9 cellular contexts compared by ENCODE assay signal in genomic region chr12:54215990-54216579, GRCh38. TPM values are rescaled to one million over a fixed set of nuclear protein-coding genes. Genes with fewer than 3 reads are reported as not detected.
A peak's percentile ranks its signal among the peaks of the same experiment; 100 is the strongest.
DNase-seq lines count a peak whose midpoint lies in the region; ATAC-seq and TF ChIP-seq lines count a peak whose summit lies in the region.
"Had no signal": no experiment of that assay in that cellular context is flagged by ENCODE, and none has a peak within 500 bp of the region (broad histone marks: within the 10 kb centered on the region; RNA-seq: fewer than 3 reads in every experiment).

No MANE protein-coding gene starts in this region.

- intact Hi-C loops in mammary epithelial cell (cut with micrococcal nuclease) (loop anchor here (2.0 kb wide), 1 partner anchor 231 kb away; the partner anchor contains the start of gene HOXC10), MCF 10A (cut with micrococcal nuclease) (no loop called here), left cardiac atrium (cut with DNase I) (loop anchor here in 1 of 2 donors (5.0 kb wide), 1 partner anchor 146 kb away; the partner anchor contains the start of gene GPR84), breast epithelium (cut with DNase I; ENCODE audit: low total_unique reads) (loop anchor here (1.0 to 10.0 kb wide), 2 partner anchors 12 to 149 kb away; partner anchors contain the start of gene GPR84)

- H3K27me3 ChIP-seq in mammary epithelial cell (ENCODE audit: insufficient read depth, low read length) = no peaks in the 10 kb centered on the region
- peaks cover 0 to 9% of the 10 kb centered on the region in 2 donors for H3K27me3 ChIP-seq in breast epithelium

- dilution Hi-C loops in mammary epithelial cell (cut with HindIII; ENCODE audit: low sequenced_read_pairs) = loop anchor here (5.0 to 10.0 kb wide), 3 partner anchors 106 to 201 kb away; partner anchors contain the start of gene GPR84

- peaks cover 23% of the 10 kb centered on the region for H3K4me1 ChIP-seq in mammary epithelial cell (ENCODE audit: insufficient read depth, low read length)
- H3K4me1 ChIP-seq in breast epithelium = peaks cover 0 to 11% of the 10 kb centered on the region in 2 donors

- CTCF ChIA-PET in mammary epithelial cell (lab: Charles Lee; ENCODE audit: low non-redundant PET) = interaction anchor here (0.6 kb wide), 2 partner anchors 183 to 215 kb away, joined by 3 read pairs; partner anchors contain the start of gene HOXC5
- CTCF ChIA-PET in MCF 10A (lab: Yijun Ruan, JAX) = interaction anchor here (0.5 to 4.7 kb wide), 41 partner anchors 10 to 1788 kb away, joined by 3 to 42 read pairs (median 4); partner anchors contain the start of genes COPZ1, HOXC4, HOXC5 and HOXC8

- H3K4me1 Mint-ChIP-seq in MCF 10A (ENCODE audit: insufficient read depth, unreplicated experiment) (peaks cover 18% of the 10 kb centered on the region), type B pancreatic cell (ENCODE audit: unreplicated experiment) (peaks cover 22% of the 10 kb centered on the region)

- H3K9ac ChIP-seq in mammary epithelial cell (ENCODE audit: insufficient read depth, low read length) = no peak overlapping the region

- no peaks in the 10 kb centered on the region for H3K9me3 Mint-ChIP-seq in MCF 10A (ENCODE audit: unreplicated experiment)
- H3K9me3 Mint-ChIP-seq in type B pancreatic cell = no peaks in the 10 kb centered on the region

- H3K4me3 ChIP-seq in mammary epithelial cell (replicated peaks in 1 of 3; ENCODE audit: insufficient read depth in 1 of 3, low read depth in 2 of 3, low read length in 3 of 3) (no peak overlapping the region), breast epithelium (peak overlapping the region in 1 of 3 donors; percentile 56)

- H3K27ac Mint-ChIP-seq in MCF 10A (ENCODE audit: low read depth, unreplicated experiment) (no peak overlapping the region), type B pancreatic cell (peak overlapping the region; percentile 70)

- no peaks in the 10 kb centered on the region for H3K36me3 ChIP-seq in mammary epithelial cell (ENCODE audit: insufficient read depth, low read length)
- H3K36me3 ChIP-seq in breast epithelium = no peaks in the 10 kb centered on the region

- H3K4me3 Mint-ChIP-seq in MCF 10A (ENCODE audit: unreplicated experiment) (no peak overlapping the region), type B pancreatic cell (peak overlapping the region; percentile 74)

- ATAC-seq in left cardiac atrium (peak in 1 of 2 donors; percentile 1), HG03025 (IDR thresholded peaks at IDR 0.05; ENCODE audit: low FRiP score, unreplicated experiment) (no peak)

- no peaks in the 10 kb centered on the region for H4K20me1 ChIP-seq in mammary epithelial cell (ENCODE audit: insufficient read depth, low read length)

- H3K9me3 ChIP-seq in mammary epithelial cell (replicated peaks; ENCODE audit: insufficient read depth, low read length) (no peaks in the 10 kb centered on the region), breast epithelium (no peaks in the 10 kb centered on the region)
- H3K9me3 ChIP-seq: Caco-2 had no signal

- H3K36me3 Mint-ChIP-seq in MCF 10A (ENCODE audit: insufficient read depth, unreplicated experiment) (peaks cover 7% of the 10 kb centered on the region), type B pancreatic cell (no peaks in the 10 kb centered on the region)

- no peak for TF ChIP-seq CTCF in mammary epithelial cell (conservative IDR thresholded peaks at IDR 0.05 in 1 of 2, IDR thresholded peaks at IDR 0.05 in 1 of 2; ENCODE audit: extremely low read depth in 1 of 2, insufficient read depth in 1 of 2, low read depth in 1 of 2, low read length in 2 of 2)
- no peak for TF ChIP-seq CTCF in MCF 10A (IDR thresholded peaks at IDR 0.05; ENCODE audit: unreplicated experiment)
- TF ChIP-seq CTCF in type B pancreatic cell (conservative IDR thresholded peaks at IDR 0.05) = no peak
- no peak for TF ChIP-seq CTCF in breast epithelium (IDR thresholded peaks at IDR 0.05)

- POLR2A ChIA-PET in MCF 10A (lab: Yijun Ruan, JAX) = interaction anchor here (0.7 to 2.0 kb wide), 4 partner anchors 64 to 200 kb away, joined by 3 to 12 read pairs (median 4); partner anchors contain the start of genes CBX5, COPZ1 and HNRNPA1

- 23% methylated on average over 11 of the region's 25 CpGs for WGBS in mammary epithelial cell (ENCODE audit: low coverage, missing lambda C conversion rate)

- no peak for TF ChIP-seq POLR2A in breast epithelium (IDR thresholded peaks at IDR 0.05)

- DNase-seq in mammary epithelial cell = no peak
- DNase-seq in MCF 10A (ENCODE audit: unreplicated experiment) = no peak
- peak; percentile 30 for DNase-seq in activated CD4-positive, alpha-beta T cell treated with anti-CD3 and anti-CD28 coated beads, Interleukin-2, amount 50 U/mL, for 1 hour
- peak; percentile 48 for DNase-seq in left cardiac atrium
- DNase-seq in type B pancreatic cell (ENCODE audit: extremely low spot score, unreplicated experiment) = no peak
- no peak for DNase-seq in breast epithelium (ENCODE audit: low spot score in 2 of 2)
- DNase-seq in middle frontal gyrus (ENCODE audit: extremely low spot score, low spot score) = no peak

- no peaks in the 10 kb centered on the region for H3K79me2 ChIP-seq in mammary epithelial cell (ENCODE audit: insufficient read depth, low read length)

- H3K27me3 Mint-ChIP-seq in MCF 10A (ENCODE audit: insufficient read depth, unreplicated experiment) = no peaks in the 10 kb centered on the region
- peaks cover 70% of the 10 kb centered on the region for H3K27me3 Mint-ChIP-seq in type B pancreatic cell

- H2AFZ ChIP-seq in mammary epithelial cell (ENCODE audit: low read depth, low read length) = peak overlapping the region; percentile 13

- H3K4me2 ChIP-seq in mammary epithelial cell (ENCODE audit: insufficient read depth, low read depth, low read length) = no peak overlapping the region

- in situ Hi-C loops in mammary epithelial cell (cut with MboI; ENCODE audit: low sequenced_read_pairs in 2 of 2) = loop anchor here in 1 of 2 donors (5.0 kb wide), 1 partner anchor 146 kb away; the partner anchor contains the start of gene GPR84

- H3K27ac ChIP-seq in mammary epithelial cell (ENCODE audit: insufficient read depth, low read depth, low read length) = no peak overlapping the region
- H3K27ac ChIP-seq in breast epithelium = no peak overlapping the region

- BruUV-seq in mammary epithelial cell (replicated peaks; lab: Mats Ljungman, UMichigan) (no TSS peak), MCF 10A (replicated peaks; lab: Mats Ljungman, UMichigan) (no TSS peak)

RNA-seq across cellular contexts. Expression of gene SMUG1, which starts 27.3 kb away (rescaled TPM):
- total RNA-seq in mammary epithelial cell (10 to 100 TPM; 30.7 to 52.7 TPM), MCF 10A (2022) (42.6 and 52.8 TPM in 2 replicates), left cardiac atrium (10 to 100 TPM; 17.9 to 18.0 TPM), type B pancreatic cell (ENCODE audit: low replicate concordance) (48.3 and 52.5 TPM in 2 replicates), breast epithelium (10 to 100 TPM; 29.6 to 55.4 (median 46.4) TPM)
- polyA plus RNA-seq in mammary epithelial cell = 54.7 TPM
- 80.1 TPM for polyA minus RNA-seq in mammary epithelial cell

Comparison
In these comparisons a context has a peak if more than half of its experiments do, and no peak if none do; other contexts are left out.
1. DNase-seq: peak in activated CD4-positive, alpha-beta T cell treated with anti-CD3 and anti-CD28 coated beads, Interleukin-2, amount 50 U/mL, for 1 hour (single experiment) and left cardiac atrium (single experiment); none in mammary epithelial cell (single experiment), MCF 10A (single experiment), type B pancreatic cell (single experiment), breast epithelium (0 of 2) and middle frontal gyrus (single experiment).